ENCODE assay signal across 30 cellular contexts in the genomic region with DNA sequence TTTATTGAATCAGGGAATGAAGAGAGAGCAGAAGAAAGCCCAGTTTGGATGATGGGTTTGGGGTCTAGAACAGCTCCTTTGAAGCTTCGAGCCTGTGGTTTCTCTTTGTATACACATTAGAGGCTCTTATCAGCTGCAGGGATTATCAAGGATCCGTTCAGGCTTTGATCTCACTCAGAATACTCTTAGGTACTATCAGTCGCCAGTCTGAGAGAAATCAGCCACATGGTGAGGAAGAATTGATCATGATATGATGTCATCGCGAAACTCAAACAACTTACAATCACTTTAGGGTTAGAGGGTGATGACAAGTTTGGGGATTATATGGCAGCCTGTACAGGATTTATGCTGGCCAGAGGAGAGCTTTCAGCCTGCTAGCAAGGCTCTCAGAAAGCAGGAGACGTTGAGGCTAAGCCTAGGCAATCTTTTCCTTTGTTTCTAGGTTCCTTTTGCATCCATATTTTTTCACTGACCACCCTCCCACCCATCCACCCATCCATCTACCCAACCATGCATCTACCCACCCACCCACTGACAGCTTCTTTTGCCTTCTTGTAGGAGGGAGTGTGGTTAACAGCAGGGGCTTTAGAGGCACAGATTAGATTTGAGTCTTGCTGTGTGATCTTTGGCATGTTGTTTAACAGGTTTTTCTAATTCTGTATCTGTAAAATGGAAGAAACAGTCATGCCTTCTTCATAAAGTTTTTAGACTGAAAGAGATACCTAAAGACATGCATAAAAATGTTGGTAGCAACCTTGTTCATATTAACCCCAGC. TPM values are rescaled to one million over a fixed set of nuclear protein-coding genes. Genes with fewer than 3 reads are reported as not detected.
DNase-seq lines count a peak whose midpoint lies in the region; ATAC-seq and TF ChIP-seq lines count a peak whose summit lies in the region.
"Had no signal": no experiment of that assay in that cellular context is flagged by ENCODE, and none has a peak within 500 bp of the region (broad histone marks: within the 10 kb centered on the region; RNA-seq: fewer than 3 reads in every experiment).

No MANE protein-coding gene starts in this region.

- H3K27ac ChIP-seq in HEK293 (ENCODE audit: extremely low read depth, low read depth, low read length), result no peak overlapping the region
- H3K27ac ChIP-seq: brain microvascular endothelial cell, C4-2B, gastrocnemius medialis, PC-9 had no signal

- H3K36me3 Mint-ChIP-seq in activated T-helper 1 cell treated with anti-CD3 and anti-CD28 coated beads, Interleukin-12 subunit alpha, Interleukin-12 subunit beta, Interleukin-2, Interleukin-4 antibody, amounts not matched to agents 30 ng/mL and 10 ng/mL and 1 ng/mL, durations not matched to agents 14 hours and 24 hours and 36 hours (ENCODE audit: low read depth), result no peaks in the 10 kb centered on the region
- H3K36me3 Mint-ChIP-seq in type B pancreatic cell, result peaks cover 23% of the 10 kb centered on the region
- H3K36me3 Mint-ChIP-seq in activated CD8-positive, alpha-beta T cell treated with anti-CD3 and anti-CD28 coated beads for 36 hours (ENCODE audit: low read depth), result no peaks in the 10 kb centered on the region

- no peaks in the 10 kb centered on the region for H3K9me3 Mint-ChIP-seq in activated T-helper 1 cell treated with anti-CD3 and anti-CD28 coated beads, Interleukin-12 subunit alpha, Interleukin-12 subunit beta, Interleukin-2, Interleukin-4 antibody, amounts not matched to agents 30 ng/mL and 10 ng/mL and 1 ng/mL, durations not matched to agents 14 hours and 24 hours and 36 hours
- H3K9me3 Mint-ChIP-seq in type B pancreatic cell, result no peaks in the 10 kb centered on the region
- no peaks in the 10 kb centered on the region for H3K9me3 Mint-ChIP-seq in activated CD8-positive, alpha-beta T cell treated with anti-CD3 and anti-CD28 coated beads for 36 hours
- H3K9me3 Mint-ChIP-seq: activated naive CD4-positive, alpha-beta T cell treated with anti-CD3 and anti-CD28 coated beads for 36 hours; T-helper 1 cell treated with Interleukin-12 subunit alpha and Interleukin-12 subunit beta and Interleukin-4 antibody, amounts not matched to agents 30 μg/mL and 1 μg/mL, for 36 hours had no signal

- H3K4me3 Mint-ChIP-seq in activated T-helper 1 cell treated with anti-CD3 and anti-CD28 coated beads, Interleukin-12 subunit alpha, Interleukin-12 subunit beta, Interleukin-2, Interleukin-4 antibody, amounts not matched to agents 30 ng/mL and 10 ng/mL and 1 ng/mL, durations not matched to agents 14 hours and 24 hours and 36 hours, result no peak overlapping the region
- no peak overlapping the region for H3K4me3 Mint-ChIP-seq in type B pancreatic cell
- no peak overlapping the region for H3K4me3 Mint-ChIP-seq in activated CD8-positive, alpha-beta T cell treated with anti-CD3 and anti-CD28 coated beads for 36 hours
- H3K4me3 Mint-ChIP-seq: activated naive CD4-positive, alpha-beta T cell treated with anti-CD3 and anti-CD28 coated beads for 36 hours; T-helper 1 cell treated with Interleukin-12 subunit alpha and Interleukin-12 subunit beta and Interleukin-4 antibody, amounts not matched to agents 30 μg/mL and 1 μg/mL, for 36 hours had no signal

- no peaks in the 10 kb centered on the region for H3K36me3 ChIP-seq in HEK293 (ENCODE audit: control insufficient read depth in 2 of 2, insufficient read depth in 1 of 2, low read length in 2 of 2)
- H3K36me3 ChIP-seq: brain microvascular endothelial cell, gastrocnemius medialis had no signal

- intact Hi-C loops in activated T-helper 1 cell treated with anti-CD3 and anti-CD28 coated beads, Interleukin-12 subunit alpha, Interleukin-12 subunit beta, Interleukin-2, Interleukin-4 antibody, amounts not matched to agents 30 ng/mL and 10 ng/mL and 1 ng/mL, durations not matched to agents 14 hours and 24 hours and 36 hours (cut with micrococcal nuclease), result no loop called here
- intact Hi-C loops in activated CD8-positive, alpha-beta T cell treated with anti-CD3 and anti-CD28 coated beads for 36 hours (cut with micrococcal nuclease), result no loop called here

- no peak for ATAC-seq in HG03196 (IDR thresholded peaks at IDR 0.05; ENCODE audit: unreplicated experiment)
- ATAC-seq in activated CD8-positive, alpha-beta T cell treated with anti-CD3 and anti-CD28 coated beads for 36 hours, result no peak
- ATAC-seq: activated CD4-positive, CD25-positive, alpha-beta regulatory T cell treated with anti-CD3 and anti-CD28 coated beads, Interleukin-2, amount 50 U/mL, for 24 hours; gastrocnemius medialis; left lobe of liver; right cardiac atrium had no signal

- no peak for DNase-seq in activated T-helper 1 cell treated with anti-CD3 and anti-CD28 coated beads, Interleukin-12 subunit alpha, Interleukin-12 subunit beta, Interleukin-2, Interleukin-4 antibody, amounts not matched to agents 30 ng/mL and 10 ng/mL and 1 ng/mL, durations not matched to agents 14 hours and 24 hours and 36 hours (ENCODE audit: low spot score)
- DNase-seq in iris pigment epithelial cell (ENCODE audit: low read depth) (peak; percentile 8), type B pancreatic cell (ENCODE audit: extremely low spot score, unreplicated experiment) (no peak), hippocampal formation (lab: John Stamatoyannopoulos, UW) (no peak)
- no peak for DNase-seq in activated CD8-positive, alpha-beta T cell treated with anti-CD3 and anti-CD28 coated beads for 36 hours
- DNase-seq: activated CD4-positive, alpha-beta T cell treated with anti-CD3 and anti-CD28 coated beads, Interleukin-2, amount 50 U/mL, for 4 hours; activated naive CD4-positive, alpha-beta T cell treated with anti-CD3 and anti-CD28 coated beads for 36 hours; amniotic stem cell; brain microvascular endothelial cell; COR-L47; DMS79 treated with DMSO at 0.1 percent for 48 hours; gastrocnemius medialis; GOT3; KBM-7; NCI-H1105 treated with DMSO at 0.1 percent for 48 hours; NCI-H2029 treated with DMSO at 0.1 percent for 48 hours; NCI-H524 treated with DMSO at 0.1 percent for 48 hours; PC-9; right cardiac atrium; SK-N-SH; stimulated activated CD8-positive, alpha-beta memory T cell treated with anti-CD3 and anti-CD28 coated beads, Interleukin-4, amount 100 ng/mL, for 48 hours; thyroid gland had no signal

- no peak for TF ChIP-seq CTCF in HEK293 (tag by site-specific recombination; IDR thresholded peaks at IDR 0.05)
- no peak for TF ChIP-seq CTCF in type B pancreatic cell (conservative IDR thresholded peaks at IDR 0.05)
- TF ChIP-seq CTCF in activated CD8-positive, alpha-beta T cell treated with anti-CD3 and anti-CD28 coated beads for 36 hours (IDR thresholded peaks at IDR 0.05), result no peak

- H3K4me3 ChIP-seq in HEK293 (ENCODE audit: low read depth, low read length), result no peak overlapping the region
- H3K4me3 ChIP-seq: gastrocnemius medialis, PC-9, thyroid gland had no signal

- no peaks in the 10 kb centered on the region for H3K9me3 ChIP-seq in HEK293 (ENCODE audit: control insufficient read depth, insufficient read depth, low read depth, low read length)
- H3K9me3 ChIP-seq: gastrocnemius medialis, SK-N-SH, thyroid gland had no signal

- POLR2A ChIA-PET in HEK293 (lab: Yijun Ruan, JAX), result no interaction called here
- POLR2A ChIA-PET in activated CD8-positive, alpha-beta T cell treated with anti-CD3 and anti-CD28 coated beads for 36 hours (lab: Charles Lee), result interaction anchor here (0.5 kb wide), 1 partner anchor 15 kb away, joined by 3 read pairs; no protein-coding TSS in a partner anchor

- H3K27me3 Mint-ChIP-seq in activated T-helper 1 cell treated with anti-CD3 and anti-CD28 coated beads, Interleukin-12 subunit alpha, Interleukin-12 subunit beta, Interleukin-2, Interleukin-4 antibody, amounts not matched to agents 30 ng/mL and 10 ng/mL and 1 ng/mL, durations not matched to agents 14 hours and 24 hours and 36 hours (ENCODE audit: insufficient read depth), result peaks cover 8% of the 10 kb centered on the region
- H3K27me3 Mint-ChIP-seq in type B pancreatic cell, result no peaks in the 10 kb centered on the region
- peaks cover 20% of the 10 kb centered on the region for H3K27me3 Mint-ChIP-seq in activated CD8-positive, alpha-beta T cell treated with anti-CD3 and anti-CD28 coated beads for 36 hours

- CTCF ChIA-PET in HEK293 (lab: Yijun Ruan, JAX), result interaction anchor here (0.5 kb wide), 1 partner anchor 226 kb away, joined by 3 read pairs; no protein-coding TSS in a partner anchor
- CTCF ChIA-PET in activated CD8-positive, alpha-beta T cell treated with anti-CD3 and anti-CD28 coated beads for 36 hours (lab: Charles Lee), result no interaction called here

- peak overlapping the region; percentile 11 for H3K27ac Mint-ChIP-seq in activated T-helper 1 cell treated with anti-CD3 and anti-CD28 coated beads, Interleukin-12 subunit alpha, Interleukin-12 subunit beta, Interleukin-2, Interleukin-4 antibody, amounts not matched to agents 30 ng/mL and 10 ng/mL and 1 ng/mL, durations not matched to agents 14 hours and 24 hours and 36 hours
- peak overlapping the region; percentile 57 for H3K27ac Mint-ChIP-seq in type B pancreatic cell
- H3K27ac Mint-ChIP-seq in activated CD8-positive, alpha-beta T cell treated with anti-CD3 and anti-CD28 coated beads for 36 hours, result no peak overlapping the region
- H3K27ac Mint-ChIP-seq: activated naive CD4-positive, alpha-beta T cell treated with anti-CD3 and anti-CD28 coated beads for 36 hours; T-helper 1 cell treated with Interleukin-12 subunit alpha and Interleukin-12 subunit beta and Interleukin-4 antibody, amounts not matched to agents 30 μg/mL and 1 μg/mL, for 36 hours had no signal

- H3K4me1 ChIP-seq in HEK293 (ENCODE audit: control insufficient read depth, insufficient read depth, low read length), result no peaks in the 10 kb centered on the region
- H3K4me1 ChIP-seq: gastrocnemius medialis had no signal

- peaks cover 37% of the 10 kb centered on the region for H3K4me1 Mint-ChIP-seq in activated T-helper 1 cell treated with anti-CD3 and anti-CD28 coated beads, Interleukin-12 subunit alpha, Interleukin-12 subunit beta, Interleukin-2, Interleukin-4 antibody, amounts not matched to agents 30 ng/mL and 10 ng/mL and 1 ng/mL, durations not matched to agents 14 hours and 24 hours and 36 hours (ENCODE audit: low read depth)
- H3K4me1 Mint-ChIP-seq in type B pancreatic cell (ENCODE audit: unreplicated experiment), result peaks cover 19% of the 10 kb centered on the region
- H3K4me1 Mint-ChIP-seq in activated CD8-positive, alpha-beta T cell treated with anti-CD3 and anti-CD28 coated beads for 36 hours (ENCODE audit: low read depth), result peaks cover 3% of the 10 kb centered on the region

RNA-seq across cellular contexts. Expression of gene ITGA9, which starts 52.8 kb away (rescaled TPM):
- 1.1 and 1.3 TPM in 2 replicates for total RNA-seq in activated T-helper 1 cell treated with anti-CD3 and anti-CD28 coated beads, Interleukin-12 subunit alpha, Interleukin-12 subunit beta, Interleukin-2, Interleukin-4 antibody, amounts not matched to agents 30 ng/mL and 10 ng/mL and 1 ng/mL, durations not matched to agents 14 hours and 24 hours and 36 hours
- total RNA-seq in type B pancreatic cell (ENCODE audit: low replicate concordance), result 10.8 and 39.0 TPM in 2 replicates
- total RNA-seq in activated CD8-positive, alpha-beta T cell treated with anti-CD3 and anti-CD28 coated beads for 36 hours, result not detected
- total RNA-seq: HT-29, MCF 10A, PC-9 had no signal
